In the genomic region with DNA sequence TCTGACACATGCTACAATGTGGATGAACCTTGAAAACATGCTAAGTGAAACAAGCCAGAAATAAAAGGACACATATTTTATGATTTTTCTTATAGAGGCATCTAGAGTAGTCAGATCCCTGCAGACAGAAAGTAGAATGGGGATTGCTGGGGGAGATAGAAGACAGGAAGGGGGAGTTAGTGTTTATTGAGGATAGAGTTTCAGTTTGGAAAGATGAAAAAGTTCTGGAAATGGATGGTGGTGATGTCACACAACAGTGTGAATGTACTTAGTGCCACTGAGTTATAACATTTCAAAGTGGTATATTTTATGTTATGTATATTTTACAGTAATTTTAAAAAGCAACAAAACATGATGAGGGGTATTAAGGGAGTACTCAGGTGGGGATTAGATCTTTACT, we compare ENCODE assay signal across 1 cellular context.
TF ChIP-seq lines count a peak whose summit lies in the region.

No MANE protein-coding gene starts in this region.

TF ChIP-seq in WTC11, 78 proteins besides CTCF, POLR2A, EP300 and RAD21 (continued from another document):
- TF ChIP-seq, protein P1, sequence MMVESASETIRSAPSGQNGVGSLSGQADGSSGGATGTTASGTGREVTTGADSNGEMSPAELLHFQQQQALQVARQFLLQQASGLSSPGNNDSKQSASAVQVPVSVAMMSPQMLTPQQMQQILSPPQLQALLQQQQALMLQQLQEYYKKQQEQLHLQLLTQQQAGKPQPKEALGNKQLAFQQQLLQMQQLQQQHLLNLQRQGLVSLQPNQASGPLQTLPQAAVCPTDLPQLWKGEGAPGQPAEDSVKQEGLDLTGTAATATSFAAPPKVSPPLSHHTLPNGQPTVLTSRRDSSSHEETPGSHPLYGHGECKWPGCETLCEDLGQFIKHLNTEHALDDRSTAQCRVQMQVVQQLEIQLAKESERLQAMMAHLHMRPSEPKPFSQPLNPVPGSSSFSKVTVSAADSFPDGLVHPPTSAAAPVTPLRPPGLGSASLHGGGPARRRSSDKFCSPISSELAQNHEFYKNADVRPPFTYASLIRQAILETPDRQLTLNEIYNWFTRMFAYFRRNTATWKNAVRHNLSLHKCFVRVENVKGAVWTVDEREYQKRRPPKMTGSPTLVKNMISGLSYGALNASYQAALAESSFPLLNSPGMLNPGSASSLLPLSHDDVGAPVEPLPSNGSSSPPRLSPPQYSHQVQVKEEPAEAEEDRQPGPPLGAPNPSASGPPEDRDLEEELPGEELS (CRISPR knock-in tag; IDR thresholded peaks at IDR 0.05) = no peak
- TF ChIP-seq JUN (CRISPR knock-in tag; IDR thresholded peaks at IDR 0.05) (no peak), NFE2L1 (CRISPR knock-in tag; IDR thresholded peaks at IDR 0.05) (no peak), RORB (CRISPR knock-in tag; IDR thresholded peaks at IDR 0.05) (no peak), OVOL2 (CRISPR knock-in tag; IDR thresholded peaks at IDR 0.05; ENCODE audit: borderline replicate concordance) (no peak)
